8 cellular contexts compared by ENCODE assay signal in genomic region chr3:197950661-197951029, GRCh38. TPM values are rescaled to one million over a fixed set of nuclear protein-coding genes. Genes with fewer than 3 reads are reported as not detected.
A peak's percentile ranks its signal among the peaks of the same experiment; 100 is the strongest.
DNase-seq lines count a peak whose midpoint lies in the region; ATAC-seq and TF ChIP-seq lines count a peak whose summit lies in the region.

No MANE protein-coding gene starts in this region.

- no peak for DNase-seq in activated CD4-positive, alpha-beta T cell treated with anti-CD3 and anti-CD28 coated beads, Interleukin-2, amount 10 ng/mL, durations not matched to agents 7 days and 5 days
- no peak for DNase-seq in activated CD4-positive, alpha-beta T cell treated with anti-CD3 and anti-CD28 coated beads for 1 hour
- DNase-seq in activated naive CD8-positive, alpha-beta T cell treated with anti-CD3 and anti-CD28 coated beads, Interleukin-2, amount 50 U/mL, for 24 hours, result no peak
- DNase-seq in left lung (no peak), thoracic aorta (ENCODE audit: low spot score) (no peak), cerebellum (ENCODE audit: low spot score) (no peak)

- intact Hi-C loops in left lung (cut with DNase I), result no loop called here

- CTCF ChIA-PET in activated CD4-positive, alpha-beta T cell treated with anti-CD3 and anti-CD28 coated beads, Interleukin-2, amount 10 ng/mL, durations not matched to agents 7 days and 5 days (lab: Charles Lee), result no interaction called here

- no peaks in the 10 kb centered on the region for H3K9me3 Mint-ChIP-seq in activated CD4-positive, alpha-beta T cell treated with anti-CD3 and anti-CD28 coated beads, Interleukin-2, amount 10 ng/mL, durations not matched to agents 7 days and 5 days
- H3K9me3 Mint-ChIP-seq in activated naive CD8-positive, alpha-beta T cell treated with anti-CD3 and anti-CD28 coated beads, Interleukin-2, amount 50 U/mL, for 24 hours, result no peaks in the 10 kb centered on the region

- no peak for ATAC-seq in activated naive CD8-positive, alpha-beta T cell treated with anti-CD3 and anti-CD28 coated beads, Interleukin-2, amount 50 U/mL, for 24 hours
- no peak for ATAC-seq in left lung
- ATAC-seq in thoracic aorta (ENCODE audit: insufficient number of reproducible peaks, low FRiP score, low read depth), result no peak
- ATAC-seq in HG02981 (IDR thresholded peaks at IDR 0.05; ENCODE audit: unreplicated experiment), result no peak
- no peak for ATAC-seq in GM21423 (IDR thresholded peaks at IDR 0.05; ENCODE audit: unreplicated experiment)

- H3K36me3 ChIP-seq in left lung (peaks cover 10 to 48% of the 10 kb centered on the region in 2 donors), thoracic aorta (peaks cover 41% of the 10 kb centered on the region)

- H3K27me3 Mint-ChIP-seq in activated CD4-positive, alpha-beta T cell treated with anti-CD3 and anti-CD28 coated beads, Interleukin-2, amount 10 ng/mL, durations not matched to agents 7 days and 5 days, result no peaks in the 10 kb centered on the region
- H3K27me3 Mint-ChIP-seq in activated naive CD8-positive, alpha-beta T cell treated with anti-CD3 and anti-CD28 coated beads, Interleukin-2, amount 50 U/mL, for 24 hours, result no peaks in the 10 kb centered on the region

- H3K4me3 ChIP-seq in left lung, result peak overlapping the region; percentile 65 to 80
- H3K4me3 ChIP-seq in thoracic aorta, result peak overlapping the region; percentile 94

- POLR2A ChIA-PET in activated CD4-positive, alpha-beta T cell treated with anti-CD3 and anti-CD28 coated beads, Interleukin-2, amount 10 ng/mL, durations not matched to agents 7 days and 5 days (lab: Charles Lee), result no interaction called here

- no peaks in the 10 kb centered on the region for H3K9me3 ChIP-seq in left lung
- H3K9me3 ChIP-seq in thoracic aorta, result no peaks in the 10 kb centered on the region

- H3K36me3 Mint-ChIP-seq in activated CD4-positive, alpha-beta T cell treated with anti-CD3 and anti-CD28 coated beads, Interleukin-2, amount 10 ng/mL, durations not matched to agents 7 days and 5 days (ENCODE audit: low read depth), result peaks cover 48% of the 10 kb centered on the region
- peaks cover 57% of the 10 kb centered on the region for H3K36me3 Mint-ChIP-seq in activated naive CD8-positive, alpha-beta T cell treated with anti-CD3 and anti-CD28 coated beads, Interleukin-2, amount 50 U/mL, for 24 hours (ENCODE audit: low read depth)

- peak overlapping the region; percentile 96 for H3K27ac Mint-ChIP-seq in activated CD4-positive, alpha-beta T cell treated with anti-CD3 and anti-CD28 coated beads, Interleukin-2, amount 10 ng/mL, durations not matched to agents 7 days and 5 days
- H3K27ac Mint-ChIP-seq in activated naive CD8-positive, alpha-beta T cell treated with anti-CD3 and anti-CD28 coated beads, Interleukin-2, amount 50 U/mL, for 24 hours, result peak overlapping the region; percentile 100

- H3K4me3 Mint-ChIP-seq in activated CD4-positive, alpha-beta T cell treated with anti-CD3 and anti-CD28 coated beads, Interleukin-2, amount 10 ng/mL, durations not matched to agents 7 days and 5 days, result peak overlapping the region; percentile 94
- peak overlapping the region; percentile 97 for H3K4me3 Mint-ChIP-seq in activated naive CD8-positive, alpha-beta T cell treated with anti-CD3 and anti-CD28 coated beads, Interleukin-2, amount 50 U/mL, for 24 hours

- TF ChIP-seq CTCF in left lung (IDR thresholded peaks at IDR 0.05) (no peak), thoracic aorta (IDR thresholded peaks at IDR 0.05) (no peak)

- H3K27ac ChIP-seq in left lung (peak overlapping the region; percentile 88 to 91), thoracic aorta (peak overlapping the region; percentile 88 to 93)

- H3K27me3 ChIP-seq in left lung (no peaks in the 10 kb centered on the region), thoracic aorta (replicated peaks; ENCODE audit: insufficient read depth) (no peaks in the 10 kb centered on the region)

- peaks cover 50% of the 10 kb centered on the region for H3K4me1 Mint-ChIP-seq in activated CD4-positive, alpha-beta T cell treated with anti-CD3 and anti-CD28 coated beads, Interleukin-2, amount 10 ng/mL, durations not matched to agents 7 days and 5 days
- peaks cover 49% of the 10 kb centered on the region for H3K4me1 Mint-ChIP-seq in activated naive CD8-positive, alpha-beta T cell treated with anti-CD3 and anti-CD28 coated beads, Interleukin-2, amount 50 U/mL, for 24 hours

- peaks cover 29 to 44% of the 10 kb centered on the region in 2 donors for H3K4me1 ChIP-seq in left lung
- peaks cover 18 to 45% of the 10 kb centered on the region in 2 donors for H3K4me1 ChIP-seq in thoracic aorta (ENCODE audit: control insufficient read depth in 1 of 2, low read depth in 2 of 2)

RNA-seq across cellular contexts. Expression of gene RPL35A, which starts 0.7 kb away (rescaled TPM):
- total RNA-seq in activated CD4-positive, alpha-beta T cell treated with anti-CD3 and anti-CD28 coated beads, Interleukin-2, amount 10 ng/mL, durations not matched to agents 7 days and 5 days, result 100 to 1,000 TPM; 926 to 993 TPM
- 100 to 1,000 TPM; 684 to 736 TPM for total RNA-seq in left lung
- 100 to 1,000 TPM; 277 to 520 TPM for total RNA-seq in thoracic aorta
- 379 TPM for total RNA-seq in cerebellum

RNA-seq across cellular contexts. Expression of gene LMLN, which starts 9.4 kb away (rescaled TPM):
- total RNA-seq in activated CD4-positive, alpha-beta T cell treated with anti-CD3 and anti-CD28 coated beads, Interleukin-2, amount 10 ng/mL, durations not matched to agents 7 days and 5 days, result 1 to 10 TPM; 2.7 to 3.1 TPM
- total RNA-seq in left lung, result 10 to 100 TPM in 1 of 2 donors, 1 to 10 TPM in 1; 9.7 to 10.3 TPM
- 1 to 10 TPM; 1.2 to 4.1 TPM for total RNA-seq in thoracic aorta
- 15.3 TPM for total RNA-seq in cerebellum
